In the genomic region with DNA sequence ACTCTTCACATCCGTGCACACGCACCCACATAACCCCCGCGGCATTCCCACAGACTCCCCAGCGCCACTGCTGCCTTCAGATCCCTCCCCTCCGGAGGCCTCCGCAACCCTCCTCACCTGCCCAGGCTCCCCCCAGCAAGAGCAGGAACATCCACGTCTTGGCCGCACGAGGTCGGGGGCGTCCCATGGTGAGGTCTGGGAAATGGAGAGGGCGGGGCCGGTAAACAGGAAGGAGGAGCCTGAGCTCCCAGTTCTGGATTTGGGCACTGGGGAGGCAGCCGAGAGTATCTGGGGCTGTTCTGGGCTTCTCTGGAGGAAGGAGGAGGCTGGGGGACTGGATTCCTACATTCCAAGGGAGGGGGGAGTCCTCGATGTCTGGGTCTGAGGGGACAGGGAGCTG, we compare ENCODE assay signal across 1 cellular context.
TF ChIP-seq lines count a peak whose summit lies in the region.

No MANE protein-coding gene starts in this region.

TF ChIP-seq in H1, 55 proteins besides CTCF, POLR2A, EP300 and RAD21:
- TF ChIP-seq SIRT6 (IDR thresholded peaks at IDR 0.05; ENCODE audit: low read length): no peak
- no peak for TF ChIP-seq ZNF274 (IDR thresholded peaks at IDR 0.05; ENCODE audit: borderline replicate concordance, extremely low read depth, low read length)
- TF ChIP-seq, protein P1, sequence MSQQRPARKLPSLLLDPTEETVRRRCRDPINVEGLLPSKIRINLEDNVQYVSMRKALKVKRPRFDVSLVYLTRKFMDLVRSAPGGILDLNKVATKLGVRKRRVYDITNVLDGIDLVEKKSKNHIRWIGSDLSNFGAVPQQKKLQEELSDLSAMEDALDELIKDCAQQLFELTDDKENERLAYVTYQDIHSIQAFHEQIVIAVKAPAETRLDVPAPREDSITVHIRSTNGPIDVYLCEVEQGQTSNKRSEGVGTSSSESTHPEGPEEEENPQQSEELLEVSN (IDR thresholded peaks at IDR 0.05): peak; percentile 76
- no peak for TF ChIP-seq EGR1 (IDR thresholded peaks at IDR 0.05; ENCODE audit: borderline replicate concordance, low read depth, low read length)
- no peak for TF ChIP-seq CEBPB (IDR thresholded peaks at IDR 0.05; ENCODE audit: low read depth, low read length)
- no peak for TF ChIP-seq FOSL1 (IDR thresholded peaks at IDR 0.05; ENCODE audit: insufficient read depth, low read depth, low read length)
- no peak for TF ChIP-seq KDM5A (IDR thresholded peaks at IDR 0.05; ENCODE audit: low read length)
- TF ChIP-seq, protein P2, sequence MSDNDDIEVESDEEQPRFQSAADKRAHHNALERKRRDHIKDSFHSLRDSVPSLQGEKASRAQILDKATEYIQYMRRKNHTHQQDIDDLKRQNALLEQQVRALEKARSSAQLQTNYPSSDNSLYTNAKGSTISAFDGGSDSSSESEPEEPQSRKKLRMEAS (IDR thresholded peaks at IDR 0.05): peak; percentile 83
- TF ChIP-seq GTF2F1 (IDR thresholded peaks at IDR 0.05; ENCODE audit: borderline replicate concordance, low read depth, low read length): no peak
- TF ChIP-seq SP4 (IDR thresholded peaks at IDR 0.05; ENCODE audit: low read length): no peak
- no peak for TF ChIP-seq TAF1 (IDR thresholded peaks at IDR 0.05; ENCODE audit: low read depth, low read length)
- TF ChIP-seq NRF1 (IDR thresholded peaks at IDR 0.05; ENCODE audit: low read depth, low read length): no peak
- TF ChIP-seq TEAD4 (IDR thresholded peaks at IDR 0.05; ENCODE audit: low read depth, low read length): peak; percentile 65; the same call in 1 of the 2 replicates
- no peak for TF ChIP-seq SIX5 (IDR thresholded peaks at IDR 0.05; ENCODE audit: low read depth, low read length)
- no peak for TF ChIP-seq SUZ12 (IDR thresholded peaks at IDR 0.05; ENCODE audit: low read length)
- TF ChIP-seq EZH2 (IDR thresholded peaks at IDR 0.05; ENCODE audit: low read depth, low read length, severe bottlenecking): no peak
- no peak for TF ChIP-seq MAFK (IDR thresholded peaks at IDR 0.05; ENCODE audit: low read depth, low read length)
- TF ChIP-seq BCL11A (IDR thresholded peaks at IDR 0.05; ENCODE audit: low read depth in 2 of 2, low read length in 2 of 2): no peak
- TF ChIP-seq HDAC2 (IDR thresholded peaks at IDR 0.05; ENCODE audit: borderline replicate concordance in 1 of 2, low read depth in 2 of 2, low read length in 2 of 2): no peak
- TF ChIP-seq JUN (IDR thresholded peaks at IDR 0.05; ENCODE audit: low read depth, low read length): no peak
- TF ChIP-seq POLR2AphosphoS5 (IDR thresholded peaks at IDR 0.05; ENCODE audit: low read depth, low read length): no peak
- no peak for TF ChIP-seq CREB1 (IDR thresholded peaks at IDR 0.05)
- TF ChIP-seq PHF8 (conservative IDR thresholded peaks at IDR 0.05; ENCODE audit: low read depth, low read length): no peak
- TF ChIP-seq RFX5 (IDR thresholded peaks at IDR 0.05; ENCODE audit: borderline replicate concordance, low read depth, low read length): no peak
- TF ChIP-seq, protein P3, sequence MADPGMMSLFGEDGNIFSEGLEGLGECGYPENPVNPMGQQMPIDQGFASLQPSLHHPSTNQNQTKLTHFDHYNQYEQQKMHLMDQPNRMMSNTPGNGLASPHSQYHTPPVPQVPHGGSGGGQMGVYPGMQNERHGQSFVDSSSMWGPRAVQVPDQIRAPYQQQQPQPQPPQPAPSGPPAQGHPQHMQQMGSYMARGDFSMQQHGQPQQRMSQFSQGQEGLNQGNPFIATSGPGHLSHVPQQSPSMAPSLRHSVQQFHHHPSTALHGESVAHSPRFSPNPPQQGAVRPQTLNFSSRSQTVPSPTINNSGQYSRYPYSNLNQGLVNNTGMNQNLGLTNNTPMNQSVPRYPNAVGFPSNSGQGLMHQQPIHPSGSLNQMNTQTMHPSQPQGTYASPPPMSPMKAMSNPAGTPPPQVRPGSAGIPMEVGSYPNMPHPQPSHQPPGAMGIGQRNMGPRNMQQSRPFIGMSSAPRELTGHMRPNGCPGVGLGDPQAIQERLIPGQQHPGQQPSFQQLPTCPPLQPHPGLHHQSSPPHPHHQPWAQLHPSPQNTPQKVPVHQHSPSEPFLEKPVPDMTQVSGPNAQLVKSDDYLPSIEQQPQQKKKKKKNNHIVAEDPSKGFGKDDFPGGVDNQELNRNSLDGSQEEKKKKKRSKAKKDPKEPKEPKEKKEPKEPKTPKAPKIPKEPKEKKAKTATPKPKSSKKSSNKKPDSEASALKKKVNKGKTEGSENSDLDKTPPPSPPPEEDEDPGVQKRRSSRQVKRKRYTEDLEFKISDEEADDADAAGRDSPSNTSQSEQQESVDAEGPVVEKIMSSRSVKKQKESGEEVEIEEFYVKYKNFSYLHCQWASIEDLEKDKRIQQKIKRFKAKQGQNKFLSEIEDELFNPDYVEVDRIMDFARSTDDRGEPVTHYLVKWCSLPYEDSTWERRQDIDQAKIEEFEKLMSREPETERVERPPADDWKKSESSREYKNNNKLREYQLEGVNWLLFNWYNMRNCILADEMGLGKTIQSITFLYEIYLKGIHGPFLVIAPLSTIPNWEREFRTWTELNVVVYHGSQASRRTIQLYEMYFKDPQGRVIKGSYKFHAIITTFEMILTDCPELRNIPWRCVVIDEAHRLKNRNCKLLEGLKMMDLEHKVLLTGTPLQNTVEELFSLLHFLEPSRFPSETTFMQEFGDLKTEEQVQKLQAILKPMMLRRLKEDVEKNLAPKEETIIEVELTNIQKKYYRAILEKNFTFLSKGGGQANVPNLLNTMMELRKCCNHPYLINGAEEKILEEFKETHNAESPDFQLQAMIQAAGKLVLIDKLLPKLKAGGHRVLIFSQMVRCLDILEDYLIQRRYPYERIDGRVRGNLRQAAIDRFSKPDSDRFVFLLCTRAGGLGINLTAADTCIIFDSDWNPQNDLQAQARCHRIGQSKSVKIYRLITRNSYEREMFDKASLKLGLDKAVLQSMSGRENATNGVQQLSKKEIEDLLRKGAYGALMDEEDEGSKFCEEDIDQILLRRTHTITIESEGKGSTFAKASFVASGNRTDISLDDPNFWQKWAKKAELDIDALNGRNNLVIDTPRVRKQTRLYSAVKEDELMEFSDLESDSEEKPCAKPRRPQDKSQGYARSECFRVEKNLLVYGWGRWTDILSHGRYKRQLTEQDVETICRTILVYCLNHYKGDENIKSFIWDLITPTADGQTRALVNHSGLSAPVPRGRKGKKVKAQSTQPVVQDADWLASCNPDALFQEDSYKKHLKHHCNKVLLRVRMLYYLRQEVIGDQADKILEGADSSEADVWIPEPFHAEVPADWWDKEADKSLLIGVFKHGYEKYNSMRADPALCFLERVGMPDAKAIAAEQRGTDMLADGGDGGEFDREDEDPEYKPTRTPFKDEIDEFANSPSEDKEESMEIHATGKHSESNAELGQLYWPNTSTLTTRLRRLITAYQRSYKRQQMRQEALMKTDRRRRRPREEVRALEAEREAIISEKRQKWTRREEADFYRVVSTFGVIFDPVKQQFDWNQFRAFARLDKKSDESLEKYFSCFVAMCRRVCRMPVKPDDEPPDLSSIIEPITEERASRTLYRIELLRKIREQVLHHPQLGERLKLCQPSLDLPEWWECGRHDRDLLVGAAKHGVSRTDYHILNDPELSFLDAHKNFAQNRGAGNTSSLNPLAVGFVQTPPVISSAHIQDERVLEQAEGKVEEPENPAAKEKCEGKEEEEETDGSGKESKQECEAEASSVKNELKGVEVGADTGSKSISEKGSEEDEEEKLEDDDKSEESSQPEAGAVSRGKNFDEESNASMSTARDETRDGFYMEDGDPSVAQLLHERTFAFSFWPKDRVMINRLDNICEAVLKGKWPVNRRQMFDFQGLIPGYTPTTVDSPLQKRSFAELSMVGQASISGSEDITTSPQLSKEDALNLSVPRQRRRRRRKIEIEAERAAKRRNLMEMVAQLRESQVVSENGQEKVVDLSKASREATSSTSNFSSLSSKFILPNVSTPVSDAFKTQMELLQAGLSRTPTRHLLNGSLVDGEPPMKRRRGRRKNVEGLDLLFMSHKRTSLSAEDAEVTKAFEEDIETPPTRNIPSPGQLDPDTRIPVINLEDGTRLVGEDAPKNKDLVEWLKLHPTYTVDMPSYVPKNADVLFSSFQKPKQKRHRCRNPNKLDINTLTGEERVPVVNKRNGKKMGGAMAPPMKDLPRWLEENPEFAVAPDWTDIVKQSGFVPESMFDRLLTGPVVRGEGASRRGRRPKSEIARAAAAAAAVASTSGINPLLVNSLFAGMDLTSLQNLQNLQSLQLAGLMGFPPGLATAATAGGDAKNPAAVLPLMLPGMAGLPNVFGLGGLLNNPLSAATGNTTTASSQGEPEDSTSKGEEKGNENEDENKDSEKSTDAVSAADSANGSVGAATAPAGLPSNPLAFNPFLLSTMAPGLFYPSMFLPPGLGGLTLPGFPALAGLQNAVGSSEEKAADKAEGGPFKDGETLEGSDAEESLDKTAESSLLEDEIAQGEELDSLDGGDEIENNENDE (IDR thresholded peaks at IDR 0.05; ENCODE audit: insufficient replicate concordance, low read length): no peak
- no peak for TF ChIP-seq SRF (IDR thresholded peaks at IDR 0.05; ENCODE audit: low read depth, low read length)
